ENCODE assay signal across 8 cellular contexts in genomic region chr7:28409716-28410627, GRCh38. TPM values are rescaled to one million over a fixed set of nuclear protein-coding genes. Genes with fewer than 3 reads are reported as not detected.
DNase-seq lines count a peak whose midpoint lies in the region; ATAC-seq, FAIRE-seq and TF ChIP-seq lines count a peak whose summit lies in the region.

No MANE protein-coding gene starts in this region.

- peak; percentile 26 to 28 for ATAC-seq in activated T-cell treated with anti-CD3 and anti-CD28 coated beads, Interleukin-2, amount 50 U/mL, for 72 hours (replicated peaks in 1 of 2)

- H3K27me3 ChIP-seq in ectodermal cell (ENCODE audit: control insufficient read depth, insufficient read depth, low read length, poor library complexity, severe bottlenecking) = peaks cover 59% of the 10 kb centered on the region

- H3K4me1 ChIP-seq in ectodermal cell (ENCODE audit: control insufficient read depth, insufficient read depth, low read length) = peaks cover 20% of the 10 kb centered on the region

- H3K36me3 ChIP-seq in ectodermal cell (ENCODE audit: control insufficient read depth, insufficient read depth, low read length) = no peaks in the 10 kb centered on the region

- H3K4me3 Mint-ChIP-seq in activated T-cell treated with anti-CD3 and anti-CD28 coated beads, Interleukin-2, amount 50 U/mL, for 72 hours = peak overlapping the region; percentile 93 to 97
- H3K4me3 Mint-ChIP-seq in type B pancreatic cell = peak overlapping the region; percentile 100

- peak overlapping the region; percentile 50 for H3K4me3 ChIP-seq in ectodermal cell (ENCODE audit: insufficient read depth, low read depth, low read length)

- H3K27ac ChIP-seq in ectodermal cell (ENCODE audit: insufficient read depth, low read depth, low read length, poor library complexity, severe bottlenecking) = no peak overlapping the region

- H3K9me3 Mint-ChIP-seq in activated T-cell treated with anti-CD3 and anti-CD28 coated beads, Interleukin-2, amount 50 U/mL, for 72 hours = no peaks in the 10 kb centered on the region
- no peaks in the 10 kb centered on the region for H3K9me3 Mint-ChIP-seq in type B pancreatic cell

- peak; percentile 10 to 19 for DNase-seq in activated T-cell treated with anti-CD3 and anti-CD28 coated beads, Interleukin-2, amount 50 U/mL, for 72 hours
- no peak for DNase-seq in activated T-cell treated with anti-CD3 and anti-CD28 coated beads, Interleukin-2, amount 50 U/mL, for 1 hour
- DNase-seq in RCC 7860 (ENCODE audit: low spot score) (peak; percentile 22), mesenteric fat pad (ENCODE audit: low spot score) (peak; percentile 91), type B pancreatic cell (ENCODE audit: extremely low spot score, unreplicated experiment) (peak; percentile 71), NCI-H1436 treated with DMSO at 0.1 percent for 48 hours (lab: John Stamatoyannopoulos, UW) (no peak)
- DNase-seq in NK-92 treated with Interleukin-12 subunit alpha and Interleukin-12 subunit beta, amount 100 ng/mL, for 24 hours (lab: John Stamatoyannopoulos, UW) = no peak

- WGBS in ectodermal cell, 2 experiments = 0 to 1% methylated on average over 92 of the region's 92 CpGs

- peak overlapping the region; percentile 56 for H3K27ac Mint-ChIP-seq in activated T-cell treated with anti-CD3 and anti-CD28 coated beads, Interleukin-2, amount 50 U/mL, for 72 hours
- H3K27ac Mint-ChIP-seq in type B pancreatic cell = peak overlapping the region; percentile 98

- TF ChIP-seq CTCF in type B pancreatic cell (conservative IDR thresholded peaks at IDR 0.05) = no peak

- peaks cover 89% of the 10 kb centered on the region for H3K27me3 Mint-ChIP-seq in activated T-cell treated with anti-CD3 and anti-CD28 coated beads, Interleukin-2, amount 50 U/mL, for 72 hours (ENCODE audit: low read depth)
- peaks cover 84% of the 10 kb centered on the region for H3K27me3 Mint-ChIP-seq in type B pancreatic cell

- no peak for FAIRE-seq in RCC 7860 (lab: Jason Lieb, UNC)

- peaks cover 52% of the 10 kb centered on the region for H3K4me1 Mint-ChIP-seq in activated T-cell treated with anti-CD3 and anti-CD28 coated beads, Interleukin-2, amount 50 U/mL, for 72 hours (ENCODE audit: low read depth)
- peaks cover 34% of the 10 kb centered on the region for H3K4me1 Mint-ChIP-seq in type B pancreatic cell (ENCODE audit: unreplicated experiment)

- no peaks in the 10 kb centered on the region for H3K9me3 ChIP-seq in ectodermal cell (ENCODE audit: control insufficient read depth, low read length)

- peaks cover 2 to 5% of the 10 kb centered on the region in 2 donors for H3K36me3 Mint-ChIP-seq in activated T-cell treated with anti-CD3 and anti-CD28 coated beads, Interleukin-2, amount 50 U/mL, for 72 hours (ENCODE audit: insufficient read depth in 2 of 2)
- no peaks in the 10 kb centered on the region for H3K36me3 Mint-ChIP-seq in type B pancreatic cell

RNA-seq across cellular contexts. Expression of gene CREB5, which starts 2.3 kb away (rescaled TPM):
- total RNA-seq in activated T-cell treated with anti-CD3 and anti-CD28 coated beads, Interleukin-2, amount 50 U/mL, for 72 hours = 1 to 10 TPM; 1.2 to 1.9 TPM
- 1.6 TPM for polyA plus RNA-seq in ectodermal cell (2013, experiment 1 of 4)
- 2.4 TPM for polyA plus RNA-seq in ectodermal cell (2013, experiment 2 of 4)
- polyA plus RNA-seq in ectodermal cell (2013, experiment 3 of 4) = 2.6 TPM
- polyA plus RNA-seq in ectodermal cell (2013, experiment 4 of 4) = 2.0 TPM
- 45.3 TPM for total RNA-seq in mesenteric fat pad
- 5.6 and 31.0 TPM in 2 replicates for total RNA-seq in type B pancreatic cell (ENCODE audit: low replicate concordance)

Comparison
In these comparisons a context has a peak if more than half of its experiments do, and no peak if none do; other contexts are left out.
1. DNase-seq: peak in activated T-cell treated with anti-CD3 and anti-CD28 coated beads, Interleukin-2, amount 50 U/mL, for 72 hours (2 of 2), RCC 7860 (single experiment), mesenteric fat pad (single experiment) and type B pancreatic cell (single experiment); none in activated T-cell treated with anti-CD3 and anti-CD28 coated beads, Interleukin-2, amount 50 U/mL, for 1 hour (single experiment), NCI-H1436 treated with DMSO at 0.1 percent for 48 hours (single experiment) and NK-92 treated with Interleukin-12 subunit alpha and Interleukin-12 subunit beta, amount 100 ng/mL, for 24 hours (single experiment).